8 cellular contexts compared by ENCODE assay signal in genomic region chr21:43427242-43427559, GRCh38. TPM values are rescaled to one million over a fixed set of nuclear protein-coding genes. Genes with fewer than 3 reads are reported as not detected.
DNase-seq lines count a peak whose midpoint lies in the region; ATAC-seq and TF ChIP-seq lines count a peak whose summit lies in the region.
"Not testable (repeated sequence)": the region's sequence is repeated elsewhere in the genome, so short reads cannot be mapped to it uniquely, and the experiment has no call there.

No MANE protein-coding gene starts in this region.

- not testable (repeated sequence) for H3K4me1 Mint-ChIP-seq in CD8-positive, alpha-beta T cell (ENCODE audit: low read depth); T-cell; natural killer cell treated with Interleukin-12 subunit alpha and Interleukin-12 subunit beta and Interleukin-15 and Interleukin-18, amount 100 ng/mL, for 72 hours (ENCODE audit: low read depth in 2 of 2)

- CTCF ChIA-PET in CD8-positive, alpha-beta T cell (lab: Charles Lee); T-cell (lab: Charles Lee): not testable (repeated sequence)

- not testable (repeated sequence) for H3K36me3 Mint-ChIP-seq in CD8-positive, alpha-beta T cell; T-cell; natural killer cell treated with Interleukin-12 subunit alpha and Interleukin-12 subunit beta and Interleukin-15 and Interleukin-18, amount 100 ng/mL, for 72 hours

- H3K27me3 Mint-ChIP-seq in CD8-positive, alpha-beta T cell (ENCODE audit: low read depth); T-cell; natural killer cell treated with Interleukin-12 subunit alpha and Interleukin-12 subunit beta and Interleukin-15 and Interleukin-18, amount 100 ng/mL, for 72 hours: not testable (repeated sequence)

- not testable (repeated sequence) for H3K4me3 Mint-ChIP-seq in CD8-positive, alpha-beta T cell; T-cell; natural killer cell treated with Interleukin-12 subunit alpha and Interleukin-12 subunit beta and Interleukin-15 and Interleukin-18, amount 100 ng/mL, for 72 hours

- not testable (repeated sequence) for H3K36me3 ChIP-seq in CD8-positive, alpha-beta T cell (ENCODE audit: insufficient read depth, low read length)

- H3K27ac ChIP-seq in CD8-positive, alpha-beta T cell (ENCODE audit: low read depth, low read length); foreskin keratinocyte: not testable (repeated sequence)

- not testable (repeated sequence) for H3K4me1 ChIP-seq in CD8-positive, alpha-beta T cell (ENCODE audit: insufficient read depth, low read length); foreskin keratinocyte

- H3K9me3 Mint-ChIP-seq in CD8-positive, alpha-beta T cell; T-cell; natural killer cell treated with Interleukin-12 subunit alpha and Interleukin-12 subunit beta and Interleukin-15 and Interleukin-18, amount 100 ng/mL, for 72 hours: not testable (repeated sequence)

- TF ChIP-seq CTCF in CD8-positive, alpha-beta T cell (IDR thresholded peaks at IDR 0.05); foreskin keratinocyte (conservative IDR thresholded peaks at IDR 0.05): not testable (repeated sequence)

- H3K9me3 ChIP-seq in CD8-positive, alpha-beta T cell (ENCODE audit: low read length): not testable (repeated sequence)

- not testable (repeated sequence) for H3K4me3 ChIP-seq in CD8-positive, alpha-beta T cell (ENCODE audit: low read depth, low read length)

- intact Hi-C loops in CD8-positive, alpha-beta T cell (cut with DNase I, micrococcal nuclease): not testable (repeated sequence)

- H3K27me3 ChIP-seq in CD8-positive, alpha-beta T cell (ENCODE audit: insufficient read depth, low read length); foreskin keratinocyte: not testable (repeated sequence)

- DNase-seq in CD8-positive, alpha-beta T cell; T-cell; foreskin keratinocyte; natural killer cell treated with Interleukin-12 subunit alpha and Interleukin-12 subunit beta and Interleukin-15 and Interleukin-18, amount 100 ng/mL, for 72 hours (ENCODE audit: low spot score): not testable (repeated sequence)

- H3K27ac Mint-ChIP-seq in CD8-positive, alpha-beta T cell; T-cell; natural killer cell treated with Interleukin-12 subunit alpha and Interleukin-12 subunit beta and Interleukin-15 and Interleukin-18, amount 100 ng/mL, for 72 hours: not testable (repeated sequence)

- ATAC-seq in CD8-positive, alpha-beta T cell: peak; percentile 78
- peak; percentile 79 for ATAC-seq in GM19043 (IDR thresholded peaks at IDR 0.05; ENCODE audit: low read depth, unreplicated experiment)
- ATAC-seq in GM21528 (IDR thresholded peaks at IDR 0.05; ENCODE audit: low FRiP score, unreplicated experiment): peak; percentile 75
- ATAC-seq in HG02870 (IDR thresholded peaks at IDR 0.05; ENCODE audit: unreplicated experiment): peak; percentile 78
- peak; percentile 86 for ATAC-seq in HG03280 (IDR thresholded peaks at IDR 0.05; ENCODE audit: unreplicated experiment)
- ATAC-seq in T-cell (replicated peaks in 1 of 4): peak; percentile 88 to 93 (median 91)
- peak; percentile 89 for ATAC-seq in foreskin keratinocyte
- ATAC-seq in natural killer cell treated with Interleukin-12 subunit alpha and Interleukin-12 subunit beta and Interleukin-15 and Interleukin-18, amount 100 ng/mL, for 72 hours: peak; percentile 96 to 99

- POLR2A ChIA-PET in CD8-positive, alpha-beta T cell (lab: Charles Lee); T-cell (lab: Charles Lee): not testable (repeated sequence)

RNA-seq across cellular contexts. Expression of gene SIK1, which starts 0.3 kb away (rescaled TPM):
- total RNA-seq in CD8-positive, alpha-beta T cell: 100 to 1,000 TPM; 716 to 734 TPM
- total RNA-seq in T-cell: 100 to 1,000 TPM in 2 of 5 donors, 1 to 10 TPM in 3; 1.7 to 405 (median 6.9) TPM
- total RNA-seq in foreskin keratinocyte: 2.8 and 26.8 TPM in 2 replicates
- polyA plus RNA-seq in foreskin keratinocyte: 0.67 and 11.0 TPM in 2 replicates
- 10 to 100 TPM in 1 of 2 donors, 1 to 10 TPM in 1; 2.6 to 16.0 TPM for total RNA-seq in natural killer cell treated with Interleukin-12 subunit alpha and Interleukin-12 subunit beta and Interleukin-15 and Interleukin-18, amount 100 ng/mL, for 72 hours
